30 cellular contexts compared by ENCODE assay signal in genomic region chr16:55291847-55292246, GRCh38. TPM values are rescaled to one million over a fixed set of nuclear protein-coding genes. Genes with fewer than 3 reads are reported as not detected.
DNase-seq lines count a peak whose midpoint lies in the region; ATAC-seq, FAIRE-seq and TF ChIP-seq lines count a peak whose summit lies in the region.
"Had no signal": no experiment of that assay in that cellular context is flagged by ENCODE, and none has a peak within 500 bp of the region (broad histone marks: within the 10 kb centered on the region; RNA-seq: fewer than 3 reads in every experiment).

No MANE protein-coding gene starts in this region.

- no peak overlapping the region for H3K4ac ChIP-seq in H1 (replicated peaks; ENCODE audit: insufficient read length, low read depth, low read length)

- no peak for TF ChIP-seq POLR2A in H1 (IDR thresholded peaks at IDR 0.05; ENCODE audit: control extremely low read depth in 1 of 2, low read depth in 2 of 2, low read length in 2 of 2)

- H4K20me1 ChIP-seq in GM23338 (replicated peaks; ENCODE audit: insufficient read depth) (no peaks in the 10 kb centered on the region), H1 (replicated peaks in 1 of 2; ENCODE audit: control insufficient read depth in 1 of 2, insufficient read depth in 2 of 2, low read length in 2 of 2) (no peaks in the 10 kb centered on the region), neural progenitor cell (ENCODE audit: low read depth) (no peaks in the 10 kb centered on the region)
- H4K20me1 ChIP-seq: BLaER1 treated with 17β-estradiol and CSF1 and Interleukin-3, amounts not matched to agents 10 nM and 100 nM had no signal

- no peak for TF ChIP-seq EP300 in H1 (IDR thresholded peaks at IDR 0.05; ENCODE audit: borderline replicate concordance in 1 of 2, low read depth in 2 of 2, low read length in 2 of 2)

- H3K4me1 Mint-ChIP-seq in GM23338 (peaks cover 16% of the 10 kb centered on the region), neural progenitor cell (peaks cover 28% of the 10 kb centered on the region)
- H3K4me1 Mint-ChIP-seq: B cell; CD14-positive monocyte; CD4-positive, alpha-beta memory T cell; CD4-positive, CD25-positive, alpha-beta regulatory T cell; CD8-positive, alpha-beta memory T cell had no signal

- H3K79me1 ChIP-seq in H1 (ENCODE audit: low read depth, low read length), result no peaks in the 10 kb centered on the region

- 0 out of 2 replicates have a peak overlapping the region, but pooled peaks have one; percentile 39 for H3K4me2 ChIP-seq in GM23338
- H3K4me2 ChIP-seq in H1 (ENCODE audit: insufficient read depth in 1 of 2, low read depth in 2 of 2, low read length in 2 of 2), result peak overlapping the region; percentile 24 to 47; a peak in 1 of 4 replicates
- peak overlapping the region; percentile 48 for H3K4me2 ChIP-seq in neural progenitor cell
- H3K4me2 ChIP-seq: A549; BLaER1 treated with 17β-estradiol and CSF1 and Interleukin-3, amounts not matched to agents 10 nM and 100 nM had no signal

- H3F3A ChIP-seq in GM23338 (replicated peaks; ENCODE audit: low read depth) (no peaks in the 10 kb centered on the region), neural progenitor cell (ENCODE audit: low read depth) (peaks cover 6% of the 10 kb centered on the region)

- H3K4me3 ChIP-seq in GM23338 (no peak overlapping the region), HEK293 (ENCODE audit: low read depth, low read length) (no peak overlapping the region), H1 (ENCODE audit: extremely low read depth in 1 of 4, insufficient read depth in 2 of 4, low read depth in 3 of 4, low read length in 4 of 4) (no peak overlapping the region), neural progenitor cell (no peak overlapping the region), pancreas (no peak overlapping the region)
- H3K4me3 ChIP-seq: A549; BLaER1 treated with 17β-estradiol and CSF1 and Interleukin-3, amounts not matched to agents 10 nM and 100 nM; GM12878 had no signal

- no peak overlapping the region for H2BK120ac ChIP-seq in H1 (replicated peaks; ENCODE audit: low read depth, low read length)

- H3K36me3 ChIP-seq in GM23338 (ENCODE audit: insufficient read depth), result no peaks in the 10 kb centered on the region
- no peaks in the 10 kb centered on the region for H3K36me3 ChIP-seq in HEK293 (ENCODE audit: control insufficient read depth in 2 of 2, insufficient read depth in 1 of 2, low read length in 2 of 2)
- H3K36me3 ChIP-seq in H1 (ENCODE audit: control insufficient read depth in 2 of 4, insufficient read depth in 4 of 4, low read length in 3 of 4), result no peaks in the 10 kb centered on the region
- peaks cover 4% of the 10 kb centered on the region for H3K36me3 ChIP-seq in neural progenitor cell
- H3K36me3 ChIP-seq in pancreas, result no peaks in the 10 kb centered on the region
- H3K36me3 ChIP-seq: BLaER1 treated with 17β-estradiol and CSF1 and Interleukin-3, amounts not matched to agents 10 nM and 100 nM had no signal

- H2AFZ ChIP-seq in GM23338 (peak overlapping the region; percentile 52; the same call in 1 of the 2 replicates), H1 (ENCODE audit: low read length) (0 out of 2 replicates have a peak overlapping the region, but pooled peaks have one; percentile 66), neural progenitor cell (replicated peaks) (no peak overlapping the region)

- TF ChIP-seq CTCF in GM23338 (conservative IDR thresholded peaks at IDR 0.05; ENCODE audit: low read depth in 2 of 2) (no peak), HEK293 (tag by site-specific recombination; IDR thresholded peaks at IDR 0.05) (no peak), H1 (IDR thresholded peaks at IDR 0.05; ENCODE audit: control extremely low read depth in 1 of 3, insufficient read depth in 1 of 3, low read depth in 1 of 3, low read length in 3 of 3) (no peak), neural progenitor cell (IDR thresholded peaks at IDR 0.05) (no peak), pancreas (IDR thresholded peaks at IDR 0.05) (no peak)

- H2BK12ac ChIP-seq in H1 (ENCODE audit: low read depth, low read length), result no peak overlapping the region

- H3K36me3 Mint-ChIP-seq in GM23338 (ENCODE audit: low read depth), result no peaks in the 10 kb centered on the region
- no peaks in the 10 kb centered on the region for H3K36me3 Mint-ChIP-seq in neural progenitor cell
- H3K36me3 Mint-ChIP-seq: CD14-positive monocyte; CD4-positive, alpha-beta memory T cell; CD4-positive, CD25-positive, alpha-beta regulatory T cell; CD8-positive, alpha-beta memory T cell had no signal

- H3K14ac ChIP-seq in H1 (ENCODE audit: insufficient read length), result no peak overlapping the region

- H3K27me3 Mint-ChIP-seq in GM23338 (ENCODE audit: insufficient read depth, low read depth, poor library complexity), result peaks cover 6% of the 10 kb centered on the region
- H3K27me3 Mint-ChIP-seq in neural progenitor cell (ENCODE audit: insufficient read depth, low read depth), result no peaks in the 10 kb centered on the region
- H3K27me3 Mint-ChIP-seq: CD8-positive, alpha-beta memory T cell had no signal

- POLR2A ChIA-PET in HEK293 (lab: Yijun Ruan, JAX) (no interaction called here), H1 (lab: Charles Lee; ENCODE audit: partially characterized antibody) (no interaction called here)

- H3K9me3 Mint-ChIP-seq in GM23338 (peaks cover 14% of the 10 kb centered on the region), neural progenitor cell (peaks cover 15% of the 10 kb centered on the region)

- H3K4me3 Mint-ChIP-seq in GM23338 (no peak overlapping the region), neural progenitor cell (no peak overlapping the region)
- H3K4me3 Mint-ChIP-seq: B cell; CD14-positive monocyte; CD4-positive, alpha-beta memory T cell; CD8-positive, alpha-beta memory T cell had no signal

- H3K4me1 ChIP-seq in GM23338 (ENCODE audit: insufficient read depth), result peaks cover 11% of the 10 kb centered on the region
- H3K4me1 ChIP-seq in HEK293 (ENCODE audit: control insufficient read depth, insufficient read depth, low read length), result 0 out of 2 replicates have a peak, but pooled peaks cover 3% of the 10 kb centered on the region
- peaks cover 4 to 13% (median 9%) of the 10 kb centered on the region in 4 experiments; a peak in 6 of 7 replicates for H3K4me1 ChIP-seq in H1 (replicated peaks in 1 of 4; ENCODE audit: control insufficient read depth in 3 of 4, insufficient read depth in 4 of 4, low read length in 3 of 4)
- peaks cover 24% of the 10 kb centered on the region for H3K4me1 ChIP-seq in neural progenitor cell
- H3K4me1 ChIP-seq in pancreas, result no peaks in the 10 kb centered on the region
- H3K4me1 ChIP-seq: A549 had no signal

- WGBS in H1 (ENCODE audit: extremely low coverage in 1 of 2, insufficient coverage in 1 of 2, insufficient read length in 1 of 2, insufficient replicate concordance in 2 of 2, low coverage in 1 of 2, low lambda C conversion rate in 2 of 2, missing lambda C conversion rate in 1 of 2), 2 experiments, result 88% methylated on average over 6 of the region's 6 CpGs; no CpG with 5 or more reads in 1 of the 2 experiments
- WGBS in pancreas, 2 donors, result 81 to 83% methylated on average over 6 of the region's 6 CpGs

- H3K27ac ChIP-seq in GM23338 (ENCODE audit: low read depth), result no peak overlapping the region
- no peak overlapping the region for H3K27ac ChIP-seq in HEK293 (ENCODE audit: extremely low read depth, low read depth, low read length)
- no peak overlapping the region for H3K27ac ChIP-seq in H1 (ENCODE audit: low read depth, low read length)
- H3K27ac ChIP-seq in neural progenitor cell, result no peak overlapping the region
- no peak overlapping the region for H3K27ac ChIP-seq in pancreas
- H3K27ac ChIP-seq: 22Rv1; A549; BLaER1 treated with 17β-estradiol and CSF1 and Interleukin-3, amounts not matched to agents 10 nM and 100 nM had no signal

- H2BK5ac ChIP-seq in H1 (ENCODE audit: low read depth, low read length), result no peak overlapping the region

- intact Hi-C loops in pancreas (cut with DNase I), result no loop called here

- H3K27me3 ChIP-seq in GM23338 (ENCODE audit: insufficient read depth) (no peaks in the 10 kb centered on the region), H1 (replicated peaks in 1 of 4; ENCODE audit: control insufficient read depth in 3 of 4, extremely low read depth in 1 of 4, insufficient read depth in 3 of 4, low read length in 3 of 4) (no peaks in the 10 kb centered on the region), neural progenitor cell (no peaks in the 10 kb centered on the region), pancreas (no peaks in the 10 kb centered on the region)
- H3K27me3 ChIP-seq: BLaER1 treated with 17β-estradiol and CSF1 and Interleukin-3, amounts not matched to agents 10 nM and 100 nM had no signal

- no peak for ATAC-seq in GM23338
- no peak for ATAC-seq in pancreas
- ATAC-seq: A549, GM12878 had no signal

- no peak for FAIRE-seq in H1 (lab: Jason Lieb, UNC)
- FAIRE-seq in pancreas (lab: Jason Lieb, UNC), result no peak
- FAIRE-seq: A549, GM12878, GM12892, GM18507, GM19239 had no signal

- H3K9ac ChIP-seq in H1 (replicated peaks in 1 of 4; ENCODE audit: extremely low read depth in 1 of 4, low read depth in 3 of 4, low read length in 3 of 4), result no peak overlapping the region
- H3K9ac ChIP-seq in neural progenitor cell, result no peak overlapping the region
- H3K9ac ChIP-seq: BLaER1 treated with 17β-estradiol and CSF1 and Interleukin-3, amounts not matched to agents 10 nM and 100 nM had no signal

- H3K23ac ChIP-seq in H1 (ENCODE audit: insufficient read length), result no peak overlapping the region

- no peak overlapping the region for H3K18ac ChIP-seq in H1 (ENCODE audit: extremely low read depth, low read length)

- no peak for TF ChIP-seq RAD21 in H1 (IDR thresholded peaks at IDR 0.05 in 1 of 2, conservative IDR thresholded peaks at IDR 0.05 in 1 of 2; ENCODE audit: low read depth in 2 of 2, low read length in 2 of 2)

- H3K79me2 ChIP-seq in GM23338 (replicated peaks; ENCODE audit: insufficient read depth), result no peaks in the 10 kb centered on the region
- H3K79me2 ChIP-seq in H1 (ENCODE audit: control insufficient read depth in 1 of 2, insufficient read depth in 2 of 2, low read length in 2 of 2), result no peaks in the 10 kb centered on the region
- H3K79me2 ChIP-seq in neural progenitor cell (ENCODE audit: low read depth), result no peaks in the 10 kb centered on the region

- no peak overlapping the region for H4K91ac ChIP-seq in H1 (replicated peaks; ENCODE audit: insufficient read length, low read length)

- H2BK15ac ChIP-seq in H1 (ENCODE audit: low read length), result no peak overlapping the region

- H2AK5ac ChIP-seq in H1 (ENCODE audit: low read depth, low read length), result no peak overlapping the region

- H3K9me3 ChIP-seq in HEK293 (ENCODE audit: control insufficient read depth, insufficient read depth, low read depth, low read length) (no peaks in the 10 kb centered on the region), H1 (ENCODE audit: insufficient read depth in 2 of 2, low read depth in 1 of 2, low read length in 1 of 2) (no peaks in the 10 kb centered on the region), neural progenitor cell (ENCODE audit: low read depth) (peaks cover 10% of the 10 kb centered on the region), pancreas (no peaks in the 10 kb centered on the region)

- H3K23me2 ChIP-seq in H1 (ENCODE audit: low read depth, low read length), result no peaks in the 10 kb centered on the region

- CTCF ChIA-PET in HEK293 (lab: Yijun Ruan, JAX), result no interaction called here
- CTCF ChIA-PET in H1 (lab: Charles Lee; ENCODE audit: partially characterized antibody), result interaction anchor here (0.6 to 1.8 kb wide), 3 partner anchors 13 to 729 kb away, joined by 3 to 8 read pairs (median 4); no protein-coding TSS in a partner anchor

- H4K8ac ChIP-seq in H1 (ENCODE audit: extremely low read depth, insufficient read depth, low read length), result no peak overlapping the region

- no peak for DNase-seq in GM23338 (ENCODE audit: low spot score)
- no peak for DNase-seq in H1 (ENCODE audit: low read depth in 1 of 2, low spot score in 2 of 2)
- no peak for DNase-seq in neural progenitor cell (ENCODE audit: low spot score)
- no peak for DNase-seq in pancreas
- DNase-seq in C1 segment of cervical spinal cord (lab: John Stamatoyannopoulos, UW), result no peak
- no peak for DNase-seq in NCI-H1694 (lab: John Stamatoyannopoulos, UW)
- DNase-seq: AML-193; CD4-positive, alpha-beta memory T cell; CD4-positive, CD25-positive, alpha-beta regulatory T cell; CD8-positive, alpha-beta memory T cell; COR-L47; DMS 273 treated with DMSO at 0.1 percent for 48 hours; DMS153; DMS53; DMS79; DND-41; EL; GDM1 had no signal

- H4K5ac ChIP-seq in H1 (ENCODE audit: insufficient read length, low read depth, low read length), result no peak overlapping the region

- no peak overlapping the region for H2BK20ac ChIP-seq in H1 (ENCODE audit: low read length)

- no peak overlapping the region for H3K56ac ChIP-seq in H1 (replicated peaks; ENCODE audit: insufficient read length, low read depth, low read length)

- H3K9me2 ChIP-seq in GM23338 (ENCODE audit: insufficient read depth), result no peaks in the 10 kb centered on the region

- H3K27ac Mint-ChIP-seq in GM23338 (no peak overlapping the region), neural progenitor cell (no peak overlapping the region)
- H3K27ac Mint-ChIP-seq: B cell; CD14-positive monocyte; CD4-positive, alpha-beta memory T cell; CD8-positive, alpha-beta memory T cell had no signal

RNA-seq across cellular contexts. Expression of gene IRX6, which starts 32.2 kb away (rescaled TPM):
- total RNA-seq in GM23338 (2014; rRNA removed; shearing (Covaris generic)), result not detected in 2 replicates
- polyA plus RNA-seq in GM23338 (2016; fragmentation: Nextera tagmentation; extraction: Ambion mirVana), result 0.10 TPM in 1 of 2 replicates, not detected in the other
- total RNA-seq in H1 (2021; fragmentation: NEBNext Ultra II Directional; extraction: Animal tissue kit (Norgen Biotek cat#: 25700)), result 0.55 and 0.61 TPM in 2 replicates
- not detected in 2 replicates for polyA plus RNA-seq in H1 (2011; rRNA removed)
- 0.03 TPM for polyA plus RNA-seq in H1 (2011; cell fraction: cytosol; rRNA removed)
- polyA plus RNA-seq in H1 (2011; cell fraction: nucleus; rRNA removed), result not detected
- polyA plus RNA-seq in H1 (2012, experiment 1 of 2), result not detected in 4 replicates
- not detected for polyA plus RNA-seq in H1 (2012, experiment 2 of 2)
- 0.08 TPM for polyA plus RNA-seq in H1 (2013, experiment 1 of 2)
- polyA plus RNA-seq in H1 (2013, experiment 2 of 2), result 0.09 TPM
- polyA minus RNA-seq in H1 (2011; rRNA and poly(A)+ RNA removed), result not detected in 2 replicates
- polyA minus RNA-seq in H1 (2011; cell fraction: cytosol; rRNA and poly(A)+ RNA removed), result not detected
- not detected for polyA minus RNA-seq in H1 (2011; cell fraction: nucleus; rRNA and poly(A)+ RNA removed)
- total RNA-seq in neural progenitor cell (ENCODE audit: low replicate concordance), result not detected in 2 replicates
- total RNA-seq in pancreas, result under 1 TPM in 1 of 6 donors, not detected in 5; 0.08 TPM
- polyA plus RNA-seq in pancreas, result under 1 TPM; 0.02 to 0.04 TPM
- total RNA-seq: CD4-positive, alpha-beta memory T cell; CD4-positive, CD25-positive, alpha-beta regulatory T cell; CD8-positive, alpha-beta memory T cell; G401; GM12878 had no signal
- polyA plus RNA-seq: A549; BJ; CD14-positive monocyte; CD4-positive, alpha-beta memory T cell; CD4-positive, CD25-positive, alpha-beta regulatory T cell; CD8-positive, alpha-beta memory T cell; GM12878 had no signal
